In the genomic region with DNA sequence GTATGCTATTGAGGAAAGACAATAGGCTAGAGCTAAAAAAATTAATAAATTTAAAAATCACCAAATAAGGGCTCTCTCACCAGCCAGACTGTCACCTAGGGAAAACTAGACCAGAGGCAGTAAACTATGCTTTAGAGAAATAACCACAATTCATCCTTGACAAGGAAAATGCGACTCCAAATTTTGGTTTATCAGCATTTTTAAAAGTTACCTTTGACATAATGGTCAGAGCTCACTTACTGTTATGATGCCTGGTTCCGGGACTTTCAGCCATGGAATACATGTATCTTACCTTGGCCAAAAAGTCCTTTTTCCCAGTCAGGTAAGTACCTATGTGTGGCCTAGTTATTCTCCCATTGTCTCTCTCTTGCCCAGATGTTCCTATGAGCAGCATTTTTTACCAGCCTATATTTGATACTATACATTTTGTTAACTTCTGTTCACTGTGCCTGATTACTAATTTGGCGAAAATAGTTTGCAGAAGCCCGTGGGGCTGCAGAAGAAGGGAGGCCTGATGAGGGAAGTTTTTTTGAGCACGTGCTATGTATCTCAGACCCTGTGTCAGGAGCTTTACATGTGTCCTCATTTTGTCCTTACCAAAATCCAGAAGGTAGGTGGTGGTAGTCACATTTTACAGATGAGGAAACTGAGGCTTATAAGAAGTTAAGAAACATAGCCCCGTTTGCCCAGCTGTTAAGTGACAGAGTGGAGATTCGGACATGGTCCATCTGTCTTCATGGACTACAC, we compare ENCODE assay signal across 16 cellular contexts.
DNase-seq lines count a peak whose midpoint lies in the region; ATAC-seq and TF ChIP-seq lines count a peak whose summit lies in the region.
"Had no signal": no experiment of that assay in that cellular context is flagged by ENCODE, and none has a peak within 500 bp of the region (broad histone marks: within the 10 kb centered on the region; RNA-seq: fewer than 3 reads in every experiment).

No MANE protein-coding gene starts in this region.

- DNase-seq in CD4-positive, alpha-beta T cell = no peak
- no peak for DNase-seq in Jurkat, Clone E6-1 (ENCODE audit: low read depth, low spot score)
- no peak for DNase-seq in effector memory CD4-positive, alpha-beta T cell
- DNase-seq in COR-L47 (lab: John Stamatoyannopoulos, UW) = no peak
- DNase-seq in dermis blood vessel endothelial cell = no peak
- DNase-seq: activated CD4-positive, alpha-beta T cell treated with anti-CD3 and anti-CD28 coated beads for 1 hour; activated naive CD8-positive, alpha-beta T cell treated with anti-CD3 and anti-CD28 coated beads, Interleukin-2, amount 10 ng/mL, durations not matched to agents 7 days and 5 days; activated T-cell treated with anti-CD3 and anti-CD28 coated beads, Interleukin-2, amount 50 U/mL, for 1 hour; C1 segment of cervical spinal cord; cortex of kidney; NCI-H446; stimulated activated CD8-positive, alpha-beta memory T cell treated with anti-CD3 and anti-CD28 coated beads, Interleukin-4, amount 100 ng/mL, for 48 hours; T-cell had no signal

- H3K27ac Mint-ChIP-seq in CD4-positive, alpha-beta T cell = no peak overlapping the region
- H3K27ac Mint-ChIP-seq: activated naive CD8-positive, alpha-beta T cell treated with anti-CD3 and anti-CD28 coated beads, Interleukin-2, amount 10 ng/mL, durations not matched to agents 7 days and 5 days; T-cell had no signal

- peaks cover 20% of the 10 kb centered on the region for H3K36me3 Mint-ChIP-seq in CD4-positive, alpha-beta T cell (ENCODE audit: low read depth)

- CTCF ChIA-PET in CD4-positive, alpha-beta T cell (lab: Charles Lee) = interaction anchor here (2.4 to 9.8 kb wide), 2 partner anchors 9 to 19 kb away, joined by 5 to 107 read pairs; no protein-coding TSS in a partner anchor

- peaks cover 3% of the 10 kb centered on the region for H3K36me3 ChIP-seq in effector memory CD4-positive, alpha-beta T cell (ENCODE audit: control insufficient read depth, insufficient read depth, low read length)

- no peak for ATAC-seq in CD4-positive, alpha-beta T cell (ENCODE audit: poor library complexity)
- ATAC-seq in HG03039 (IDR thresholded peaks at IDR 0.05; ENCODE audit: unreplicated experiment) (no peak), HG03097 (IDR thresholded peaks at IDR 0.05; ENCODE audit: low FRiP score, unreplicated experiment) (no peak)
- ATAC-seq: T-cell had no signal

- peaks cover 31% of the 10 kb centered on the region for H3K4me1 Mint-ChIP-seq in CD4-positive, alpha-beta T cell (ENCODE audit: low read depth)

- H3K27ac ChIP-seq in CD4-positive, alpha-beta T cell (ENCODE audit: low read depth, low read length) = peak overlapping the region; percentile 96
- peak overlapping the region; percentile 98 for H3K27ac ChIP-seq in effector memory CD4-positive, alpha-beta T cell (ENCODE audit: insufficient read depth, low read length, poor library complexity, severe bottlenecking)
- H3K27ac ChIP-seq in skin epidermis = peak overlapping the region in 16 of 21 experiments; percentile 40 to 98 (median 89)

- intact Hi-C loops in CD4-positive, alpha-beta T cell (cut with DNase I, micrococcal nuclease) = loop anchor here (2.0 to 10.0 kb wide), 3 partner anchors 19 to 153 kb away; partner anchors contain the start of gene CELF2 (in 1 of the 2)

- no peak for TF ChIP-seq CTCF in CD4-positive, alpha-beta T cell (IDR thresholded peaks at IDR 0.05)

- no peaks in the 10 kb centered on the region for H3K27me3 Mint-ChIP-seq in CD4-positive, alpha-beta T cell
- H3K27me3 Mint-ChIP-seq: activated naive CD8-positive, alpha-beta T cell treated with anti-CD3 and anti-CD28 coated beads, Interleukin-2, amount 10 ng/mL, durations not matched to agents 7 days and 5 days; T-cell had no signal

- H3K4me3 ChIP-seq in Jurkat, Clone E6-1 (ENCODE audit: low read length) = peak overlapping the region; percentile 84
- peak overlapping the region; percentile 94 for H3K4me3 ChIP-seq in effector memory CD4-positive, alpha-beta T cell (ENCODE audit: insufficient read depth, low read depth, low read length, poor library complexity, severe bottlenecking)
- peak overlapping the region in 6 of 7 experiments; percentile 42 to 63 (median 52) for H3K4me3 ChIP-seq in skin epidermis

- no peak overlapping the region for H3K4me3 Mint-ChIP-seq in CD4-positive, alpha-beta T cell
- H3K4me3 Mint-ChIP-seq: activated naive CD8-positive, alpha-beta T cell treated with anti-CD3 and anti-CD28 coated beads, Interleukin-2, amount 10 ng/mL, durations not matched to agents 7 days and 5 days; T-cell had no signal

- H3K9me3 Mint-ChIP-seq in CD4-positive, alpha-beta T cell = no peaks in the 10 kb centered on the region
- H3K9me3 Mint-ChIP-seq: activated naive CD8-positive, alpha-beta T cell treated with anti-CD3 and anti-CD28 coated beads, Interleukin-2, amount 10 ng/mL, durations not matched to agents 7 days and 5 days; T-cell had no signal

- no peaks in the 10 kb centered on the region for H3K9me3 ChIP-seq in CD4-positive, alpha-beta T cell (ENCODE audit: control insufficient read depth, low read length)
- H3K9me3 ChIP-seq in effector memory CD4-positive, alpha-beta T cell (ENCODE audit: control insufficient read depth, low read length) = no peaks in the 10 kb centered on the region

- H3K4me1 ChIP-seq in effector memory CD4-positive, alpha-beta T cell (ENCODE audit: control insufficient read depth, insufficient read depth, low read length, poor library complexity, severe bottlenecking) = peaks cover 56% of the 10 kb centered on the region

- POLR2A ChIA-PET in CD4-positive, alpha-beta T cell (lab: Charles Lee) = interaction anchor here (0.5 to 19.5 kb wide), 10 partner anchors 9 to 149 kb away, joined by 3 to 1077 read pairs (median 7); no protein-coding TSS in a partner anchor

- no peaks in the 10 kb centered on the region for H3K27me3 ChIP-seq in CD4-positive, alpha-beta T cell (ENCODE audit: control insufficient read depth, insufficient read depth, low read length)
- H3K27me3 ChIP-seq in effector memory CD4-positive, alpha-beta T cell (replicated peaks; ENCODE audit: control insufficient read depth, insufficient read depth, low read length, poor library complexity, severe bottlenecking) = no peaks in the 10 kb centered on the region
